ENCODE assay signal across 25 cellular contexts in genomic region chr5:79793304-79793703, GRCh38.
"Had no signal": no experiment of that assay in that cellular context is flagged by ENCODE, and none has a peak within 500 bp of the region (broad histone marks: within the 10 kb centered on the region; RNA-seq: fewer than 3 reads in every experiment).

No MANE protein-coding gene starts in this region.

- H3K27ac Mint-ChIP-seq: activated CD4-positive, alpha-beta T cell treated with anti-CD3 and anti-CD28 coated beads, Interleukin-2, amount 10 ng/mL, durations not matched to agents 7 days and 5 days; activated CD8-positive, alpha-beta T cell treated with anti-CD3 and anti-CD28 coated beads for 36 hours; activated naive CD8-positive, alpha-beta T cell; effector memory CD8-positive, alpha-beta T cell; immature natural killer cell; naive B cell; stimulated activated naive CD8-positive, alpha-beta T cell treated with anti-CD3 and anti-CD28 coated beads, Interleukin-15, Interleukin-2, amounts not matched to agents 100 ng/mL and 50 ng/mL, for 24 hours; type B pancreatic cell had no signal

- H3K4me3 ChIP-seq: heart left ventricle, left lung, thoracic aorta had no signal

- H3K9ac ChIP-seq: parathyroid adenoma had no signal

- H3K27ac ChIP-seq: brain microvascular endothelial cell, left lung, parathyroid adenoma, thoracic aorta had no signal

- H3K9me3 Mint-ChIP-seq: activated CD8-positive, alpha-beta T cell treated with anti-CD3 and anti-CD28 coated beads for 36 hours; effector memory CD8-positive, alpha-beta T cell; type B pancreatic cell had no signal

- H3K4me1 Mint-ChIP-seq: activated CD4-positive, alpha-beta T cell treated with anti-CD3 and anti-CD28 coated beads, Interleukin-2, amount 10 ng/mL, durations not matched to agents 7 days and 5 days; immature natural killer cell; naive B cell had no signal

- H3K27me3 Mint-ChIP-seq: activated CD4-positive, alpha-beta T cell treated with anti-CD3 and anti-CD28 coated beads, Interleukin-2, amount 10 ng/mL, durations not matched to agents 7 days and 5 days; naive B cell; type B pancreatic cell had no signal

- H3K9me3 ChIP-seq: left lung, thoracic aorta had no signal

- FAIRE-seq: TTC549 had no signal

- H3K36me3 ChIP-seq: brain microvascular endothelial cell, left lung, thoracic aorta had no signal

- ATAC-seq: activated CD8-positive, alpha-beta T cell treated with anti-CD3 and anti-CD28 coated beads for 36 hours; effector memory CD8-positive, alpha-beta T cell; right cardiac atrium had no signal

- DNase-seq: activated CD4-positive, alpha-beta T cell treated with anti-CD3 and anti-CD28 coated beads, Interleukin-2, amount 10 ng/mL, durations not matched to agents 7 days and 5 days; activated CD4-positive, CD25-positive, alpha-beta regulatory T cell treated with anti-CD3 and anti-CD28 coated beads, Interleukin-2, amount 50 U/mL, for 72 hours; activated CD8-positive, alpha-beta T cell treated with anti-CD3 and anti-CD28 coated beads for 36 hours; activated naive CD4-positive, alpha-beta T cell; activated T-cell treated with anti-CD3 and anti-CD28 coated beads, Interleukin-2, amount 50 U/mL, for 48 hours; aorta; brain microvascular endothelial cell; cortex of kidney; effector memory CD8-positive, alpha-beta T cell; heart left ventricle; hypothalamus; immature natural killer cell; mammary epithelial cell; naive B cell; nucleus accumbens; right cardiac atrium; stimulated activated CD4-positive, alpha-beta T cell treated with anti-CD3 and anti-CD28 coated beads, Interleukin-4, amount 100 ng/mL, for 1 hour; T-helper 9 cell had no signal

- H3K4me3 Mint-ChIP-seq: activated CD4-positive, alpha-beta T cell treated with anti-CD3 and anti-CD28 coated beads, Interleukin-2, amount 10 ng/mL, durations not matched to agents 7 days and 5 days; activated CD8-positive, alpha-beta T cell treated with anti-CD3 and anti-CD28 coated beads for 36 hours; activated naive CD8-positive, alpha-beta T cell; effector memory CD8-positive, alpha-beta T cell; immature natural killer cell; naive B cell; stimulated activated naive CD8-positive, alpha-beta T cell treated with anti-CD3 and anti-CD28 coated beads, Interleukin-15, Interleukin-2, amounts not matched to agents 100 ng/mL and 50 ng/mL, for 24 hours; type B pancreatic cell had no signal

- H3K36me3 Mint-ChIP-seq: immature natural killer cell, naive B cell, type B pancreatic cell had no signal

- H3K27me3 ChIP-seq: brain microvascular endothelial cell, heart left ventricle, left lung had no signal

- H3K4me1 ChIP-seq: left lung, parathyroid adenoma had no signal
